ENCODE assay signal across 17 cellular contexts in genomic region chr4:30653291-30653690, GRCh38.
DNase-seq lines count a peak whose midpoint lies in the region; TF ChIP-seq lines count a peak whose summit lies in the region.
"Had no signal": no experiment of that assay in that cellular context is flagged by ENCODE, and none has a peak within 500 bp of the region (broad histone marks: within the 10 kb centered on the region; RNA-seq: fewer than 3 reads in every experiment).

No MANE protein-coding gene starts in this region.

- TF ChIP-seq CTCF in epithelial cell of esophagus (IDR thresholded peaks at IDR 0.05; ENCODE audit: insufficient read depth, low read depth, low read length, missing control alignments), result no peak
- TF ChIP-seq CTCF in GM10266 (IDR thresholded peaks at IDR 0.05; ENCODE audit: control insufficient read depth, insufficient read depth, low read depth, missing control alignments), result no peak

- H3K36me3 ChIP-seq in BLaER1 treated with 17β-estradiol and CSF1 and Interleukin-3, amounts not matched to agents 10 nM and 100 nM, result no peaks in the 10 kb centered on the region

- H3K9me3 ChIP-seq in BLaER1 treated with 17β-estradiol and CSF1 and Interleukin-3, amounts not matched to agents 10 nM and 100 nM (replicated peaks in 1 of 11), result no peaks in the 10 kb centered on the region
- H3K9me3 ChIP-seq: A549, Caco-2 had no signal

- H3K4me1 ChIP-seq in BLaER1 treated with 17β-estradiol and CSF1 and Interleukin-3, amounts not matched to agents 10 nM and 100 nM, result peaks cover 0 to 6% (median 0%) of the 10 kb centered on the region in 10 experiments; a peak in 2 of 20 replicates
- H3K4me1 ChIP-seq: A549, Caco-2 had no signal

- H3K27me3 ChIP-seq in BLaER1 treated with 17β-estradiol and CSF1 and Interleukin-3, amounts not matched to agents 10 nM and 100 nM, result no peaks in the 10 kb centered on the region

- H3K4me3 ChIP-seq in BLaER1 treated with 17β-estradiol and CSF1 and Interleukin-3, amounts not matched to agents 10 nM and 100 nM, result no peak overlapping the region
- H3K4me3 ChIP-seq in epithelial cell of esophagus (ENCODE audit: low read length) (no peak overlapping the region), skeletal muscle cell (ENCODE audit: low read depth, low read length) (no peak overlapping the region)
- H3K4me3 ChIP-seq: A549, GM23338 had no signal

- peak overlapping the region in 6 of 11 experiments; percentile 3 to 14 (median 12); a peak in 2 of 22 replicates for H3K4me2 ChIP-seq in BLaER1 treated with 17β-estradiol and CSF1 and Interleukin-3, amounts not matched to agents 10 nM and 100 nM
- H3K4me2 ChIP-seq: A549, GM23338 had no signal

- H4K20me1 ChIP-seq in BLaER1 treated with 17β-estradiol and CSF1 and Interleukin-3, amounts not matched to agents 10 nM and 100 nM, result no peaks in the 10 kb centered on the region

- DNase-seq in amniotic epithelial cell (ENCODE audit: low read depth), result peak; percentile 14
- peak; percentile 43 for DNase-seq in epithelial cell of esophagus (ENCODE audit: low read depth)
- peak; percentile 55 for DNase-seq in skeletal muscle cell (ENCODE audit: low read depth)
- no peak for DNase-seq in GM10266 (ENCODE audit: extremely low spot score)
- no peak for DNase-seq in islet precursor cell
- no peak for DNase-seq in midbrain (lab: John Stamatoyannopoulos, UW)
- DNase-seq: 8988T; Caco-2; CD4-positive, CD25-positive, alpha-beta regulatory T cell; CD8-positive, alpha-beta T cell; DMS153; DND-41; H9 had no signal

- H3K9ac ChIP-seq in BLaER1 treated with 17β-estradiol and CSF1 and Interleukin-3, amounts not matched to agents 10 nM and 100 nM, result no peak overlapping the region

- no peak overlapping the region for H3K27ac ChIP-seq in BLaER1 treated with 17β-estradiol and CSF1 and Interleukin-3, amounts not matched to agents 10 nM and 100 nM
- H3K27ac ChIP-seq: A549, C4-2B had no signal

Comparison
In these comparisons a context has a peak if more than half of its experiments do, and no peak if none do; other contexts are left out.
1. DNase-seq: peak in amniotic epithelial cell (single experiment), epithelial cell of esophagus (single experiment) and skeletal muscle cell (single experiment); none in GM10266 (single experiment), islet precursor cell (single experiment) and midbrain (single experiment).